ENCODE assay signal across 18 cellular contexts in the genomic region with DNA sequence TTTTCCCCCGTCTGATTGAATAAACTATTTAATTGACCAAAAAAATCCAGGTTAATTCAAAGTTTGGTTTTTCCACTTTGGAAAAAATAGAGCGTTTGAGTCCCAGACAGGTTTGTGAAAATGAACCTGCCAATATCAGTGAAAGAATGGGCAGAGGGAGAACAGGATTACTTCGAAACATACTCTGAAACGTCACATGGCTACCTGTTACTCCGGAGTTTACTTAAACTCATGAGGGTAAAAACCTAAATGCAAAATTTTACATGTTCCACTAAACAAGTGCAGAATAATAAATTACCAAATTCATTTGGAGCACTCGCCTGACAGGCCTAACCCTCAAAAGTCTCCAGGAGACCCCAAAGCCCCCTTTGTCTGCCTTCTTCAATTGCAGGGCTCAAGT.
A peak's percentile ranks its signal among the peaks of the same experiment; 100 is the strongest.
DNase-seq lines count a peak whose midpoint lies in the region; FAIRE-seq and TF ChIP-seq lines count a peak whose summit lies in the region.
"Had no signal": no experiment of that assay in that cellular context is flagged by ENCODE, and none has a peak within 500 bp of the region (broad histone marks: within the 10 kb centered on the region; RNA-seq: fewer than 3 reads in every experiment).

No MANE protein-coding gene starts in this region.

- FAIRE-seq in urothelium cell line (lab: Jason Lieb, UNC), result no peak

- no peaks in the 10 kb centered on the region for H3K27me3 Mint-ChIP-seq in HFFc6 (ENCODE audit: insufficient read depth)

- peaks cover 57% of the 10 kb centered on the region for H3K4me1 Mint-ChIP-seq in HFFc6 (ENCODE audit: low read depth)

- peak overlapping the region; percentile 55 for H3K4me3 Mint-ChIP-seq in HFFc6
- H3K4me3 Mint-ChIP-seq: B cell; CD4-positive, alpha-beta T cell had no signal

- H4K20me1 ChIP-seq in hepatocyte (ENCODE audit: insufficient read depth, poor library complexity, severe bottlenecking) (no peaks in the 10 kb centered on the region), osteoblast (ENCODE audit: insufficient read depth, low read length) (no peaks in the 10 kb centered on the region)

- TF ChIP-seq CTCF in 22Rv1 (IDR thresholded peaks at IDR 0.05), result no peak
- no peak for TF ChIP-seq CTCF in HFFc6 (IDR thresholded peaks at IDR 0.05)
- TF ChIP-seq CTCF in hepatocyte (IDR thresholded peaks at IDR 0.05; ENCODE audit: poor library complexity), result no peak
- no peak for TF ChIP-seq CTCF in osteoblast (IDR thresholded peaks at IDR 0.05; ENCODE audit: extremely low read depth, low read depth, low read length)
- TF ChIP-seq CTCF in foreskin fibroblast (IDR thresholded peaks at IDR 0.05; ENCODE audit: low read depth, low read length), result no peak

- no peaks in the 10 kb centered on the region for H3K9me2 ChIP-seq in hepatocyte (replicated peaks; ENCODE audit: insufficient read depth)

- WGBS in hepatocyte (ENCODE audit: low lambda C conversion rate, missing lambda C conversion rate), result 71% methylated on average over 6 of the region's 6 CpGs

- H3K79me2 ChIP-seq in hepatocyte, result peaks cover 61% of the 10 kb centered on the region
- peaks cover 3% of the 10 kb centered on the region for H3K79me2 ChIP-seq in osteoblast (ENCODE audit: insufficient read depth, low read length)

- H3K27me3 ChIP-seq in hepatocyte (no peaks in the 10 kb centered on the region), osteoblast (ENCODE audit: insufficient read depth, low read length) (no peaks in the 10 kb centered on the region)
- H3K27me3 ChIP-seq: SJSA1 had no signal

- H3K4me3 ChIP-seq in hepatocyte (no peak overlapping the region), osteoblast (ENCODE audit: insufficient read depth, low read length) (no peak overlapping the region), foreskin fibroblast (ENCODE audit: low read depth in 1 of 2, low read length in 2 of 2) (no peak overlapping the region)
- H3K4me3 ChIP-seq: SJSA1 had no signal

- DNase-seq in HFFc6 (no peak), hepatocyte (ENCODE audit: low spot score) (no peak), osteoblast (ENCODE audit: insufficient read length, low spot score, missing footprints) (no peak), cerebellar nuclear complex (lab: John Stamatoyannopoulos, UW) (no peak), foreskin fibroblast (no peak), urothelium cell line (ENCODE audit: low spot score) (no peak)
- DNase-seq in activated CD4-positive, alpha-beta T cell treated with anti-CD3 and anti-CD28 coated beads for 1 hour, result no peak
- DNase-seq: CD4-positive, alpha-beta T cell; DND-41; GDM1; H9; NCI-H1436 treated with DMSO at 0.1 percent for 48 hours; NCI-H2227 treated with DMSO at 0.1 percent for 48 hours; NCI-H524 treated with DMSO at 0.1 percent for 48 hours; RPMI8226 had no signal

- no peaks in the 10 kb centered on the region for H3K36me3 Mint-ChIP-seq in HFFc6 (ENCODE audit: low read depth)

- H2AFZ ChIP-seq in hepatocyte, result no peak overlapping the region
- no peak overlapping the region for H2AFZ ChIP-seq in osteoblast (ENCODE audit: low read length)

- H3K27ac ChIP-seq in 22Rv1, result 0 out of 2 replicates have a peak overlapping the region, but pooled peaks have one; percentile 56
- no peak overlapping the region for H3K27ac ChIP-seq in hepatocyte
- no peak overlapping the region for H3K27ac ChIP-seq in osteoblast (ENCODE audit: low read depth, low read length)
- H3K27ac ChIP-seq: SJSA1 had no signal

- no peaks in the 10 kb centered on the region for H3K36me3 ChIP-seq in hepatocyte (replicated peaks; ENCODE audit: insufficient read depth, low read depth)
- no peaks in the 10 kb centered on the region for H3K36me3 ChIP-seq in osteoblast (ENCODE audit: insufficient read depth, low read length)
- H3K36me3 ChIP-seq: SJSA1 had no signal

- H3K4me1 ChIP-seq in hepatocyte (ENCODE audit: insufficient read depth), result peaks cover 13% of the 10 kb centered on the region
- H3K4me1 ChIP-seq in osteoblast (ENCODE audit: insufficient read depth, low read length), result peaks cover 25% of the 10 kb centered on the region

- no peaks in the 10 kb centered on the region for H3K9me3 Mint-ChIP-seq in HFFc6
- H3K9me3 Mint-ChIP-seq: CD4-positive, alpha-beta T cell; H9 had no signal

- no peak overlapping the region for H3K27ac Mint-ChIP-seq in HFFc6
- H3K27ac Mint-ChIP-seq: B cell; CD4-positive, alpha-beta T cell had no signal

- no peaks in the 10 kb centered on the region for H3K9me3 ChIP-seq in hepatocyte (ENCODE audit: low read depth)
- no peaks in the 10 kb centered on the region for H3K9me3 ChIP-seq in osteoblast (ENCODE audit: low read depth, low read length)
- H3K9me3 ChIP-seq: SJSA1 had no signal

- H3K4me2 ChIP-seq in hepatocyte, result peak overlapping the region; percentile 2
- peak overlapping the region; percentile 93 for H3K4me2 ChIP-seq in osteoblast (ENCODE audit: insufficient read depth, low read length)
